ENCODE assay signal across 18 cellular contexts in genomic region chr15:74144153-74144775, GRCh38. TPM values are rescaled to one million over a fixed set of nuclear protein-coding genes. Genes with fewer than 3 reads are reported as not detected.
DNase-seq lines count a peak whose midpoint lies in the region; ATAC-seq and TF ChIP-seq lines count a peak whose summit lies in the region.
"Had no signal": no experiment of that assay in that cellular context is flagged by ENCODE, and none has a peak within 500 bp of the region (broad histone marks: within the 10 kb centered on the region; RNA-seq: fewer than 3 reads in every experiment).

No MANE protein-coding gene starts in this region.

- no peak overlapping the region for H3K9ac ChIP-seq in mesendoderm (ENCODE audit: low read length)
- H3K9ac ChIP-seq in GM23248 = no peak overlapping the region

- no peak overlapping the region for H4K5ac ChIP-seq in mesendoderm (ENCODE audit: low read length)

- no peaks in the 10 kb centered on the region for H3K79me2 ChIP-seq in mesendoderm (ENCODE audit: control insufficient read depth, insufficient read depth, low read length)
- H3K79me2 ChIP-seq in GM23248 (ENCODE audit: insufficient read depth) = no peaks in the 10 kb centered on the region

- no peak overlapping the region for H3K23ac ChIP-seq in mesendoderm (ENCODE audit: low read length)

- H3K4me2 ChIP-seq in mesendoderm (ENCODE audit: low read length) = no peak overlapping the region
- no peak overlapping the region for H3K4me2 ChIP-seq in GM23248 (ENCODE audit: unreplicated experiment)

- no peak overlapping the region for H3K18ac ChIP-seq in mesendoderm (ENCODE audit: low read length)

- no peaks in the 10 kb centered on the region for H3K9me2 ChIP-seq in GM23248 (ENCODE audit: insufficient read depth)

- no peaks in the 10 kb centered on the region for H3F3A ChIP-seq in GM23248 (ENCODE audit: insufficient read depth)

- in situ Hi-C loops in GM23248 (cut with MboI) = no loop called here

- no peak overlapping the region for H2BK15ac ChIP-seq in mesendoderm (replicated peaks; ENCODE audit: low read depth)

- no peak overlapping the region for H3K56ac ChIP-seq in mesendoderm (ENCODE audit: low read length)

- peak overlapping the region; percentile 46 for H2AK5ac ChIP-seq in mesendoderm (ENCODE audit: low read length)

- H3K36me3 ChIP-seq in mesendoderm (ENCODE audit: control insufficient read depth, insufficient read depth, low read length) (no peaks in the 10 kb centered on the region), GM23248 (ENCODE audit: low read depth) (no peaks in the 10 kb centered on the region), body of pancreas (replicated peaks in 1 of 2; ENCODE audit: insufficient read depth in 1 of 2, low read depth in 2 of 2) (no peaks in the 10 kb centered on the region)
- H3K36me3 ChIP-seq: gastrocnemius medialis, upper lobe of left lung had no signal

- no peak overlapping the region for H4K8ac ChIP-seq in mesendoderm (ENCODE audit: low read depth, low read length)

- H2BK120ac ChIP-seq in mesendoderm (ENCODE audit: low read depth, low read length) = no peak overlapping the region

- no peaks in the 10 kb centered on the region for H3K79me1 ChIP-seq in mesendoderm (ENCODE audit: low read length)

- H3K9me3 ChIP-seq in GM23248 (ENCODE audit: low read depth) (no peaks in the 10 kb centered on the region), body of pancreas (no peaks in the 10 kb centered on the region)
- H3K9me3 ChIP-seq: gastrocnemius medialis had no signal

- no peak overlapping the region for H3K4me3 ChIP-seq in mesendoderm (ENCODE audit: low read length)
- H3K4me3 ChIP-seq in GM23248 = no peak overlapping the region
- H3K4me3 ChIP-seq in body of pancreas = no peak overlapping the region
- H3K4me3 ChIP-seq: gastrocnemius medialis, upper lobe of left lung had no signal

- H2AFZ ChIP-seq in GM23248 = no peak overlapping the region

- WGBS in mesendoderm (ENCODE audit: extremely low coverage, insufficient coverage, low lambda C conversion rate) = no CpG with 5 or more reads among the region's 6 CpGs
- 51 to 63% methylated on average over 6 of the region's 6 CpGs for WGBS in GM23248 (ENCODE audit: low coverage in 1 of 2, low lambda C conversion rate in 2 of 2, missing lambda C conversion rate in 2 of 2), 2 experiments
- WGBS in body of pancreas, 2 donors = 50 to 58% methylated on average over 6 of the region's 6 CpGs

- H3K4me1 ChIP-seq in mesendoderm (ENCODE audit: control insufficient read depth, low read depth, low read length) (no peaks in the 10 kb centered on the region), GM23248 (ENCODE audit: insufficient read depth) (no peaks in the 10 kb centered on the region), body of pancreas (no peaks in the 10 kb centered on the region)
- H3K4me1 ChIP-seq: gastrocnemius medialis, upper lobe of left lung had no signal

- no peak overlapping the region for H2BK5ac ChIP-seq in mesendoderm (ENCODE audit: low read length)

- no peaks in the 10 kb centered on the region; the same call in 1 of the 2 replicates for H4K20me1 ChIP-seq in GM23248 (ENCODE audit: insufficient read depth)

- no peaks in the 10 kb centered on the region for H3K27me3 ChIP-seq in mesendoderm (ENCODE audit: insufficient read depth, low read length, poor library complexity)
- peaks cover 18% of the 10 kb centered on the region for H3K27me3 ChIP-seq in GM23248 (replicated peaks; ENCODE audit: insufficient read depth)
- no peaks in the 10 kb centered on the region for H3K27me3 ChIP-seq in body of pancreas
- H3K27me3 ChIP-seq: upper lobe of left lung had no signal

- H3K27ac ChIP-seq in mesendoderm (ENCODE audit: low read depth, low read length) = no peak overlapping the region
- H3K27ac ChIP-seq in GM23248 = no peak overlapping the region
- no peak overlapping the region for H3K27ac ChIP-seq in body of pancreas
- H3K27ac ChIP-seq: gastrocnemius medialis, upper lobe of left lung had no signal

- no peak overlapping the region for H3K4ac ChIP-seq in mesendoderm (ENCODE audit: low read depth, low read length)

- ATAC-seq in body of pancreas = no peak
- ATAC-seq: gastrocnemius medialis had no signal

- DNase-seq in NCI-H2171 treated with DMSO at 0.1 percent for 48 hours (lab: John Stamatoyannopoulos, UW) (peak; percentile 46), NCI-H2171 (lab: John Stamatoyannopoulos, UW) (no peak), HT-29 (ENCODE audit: low spot score) (peak; percentile 69), SHP77 (lab: John Stamatoyannopoulos, UW) (peak; percentile 41 to 51), mesendoderm (peak; percentile 89), GM23248 (no peak), HuH-7.5 (ENCODE audit: low spot score) (no peak), body of pancreas (no peak)
- DNase-seq: activated CD4-positive, alpha-beta memory T cell treated with anti-CD3 and anti-CD28 coated beads, Interleukin-2, amount 10 ng/mL, durations not matched to agents 7 days and 5 days; activated gamma-delta T cell; effector CD8-positive, alpha-beta T cell; gastrocnemius medialis; islet precursor cell; NCI-H2029 treated with DMSO at 0.1 percent for 48 hours; stimulated activated CD4-positive, alpha-beta T cell treated with anti-CD3 and anti-CD28 coated beads, Interleukin-2, amount 100 ng/mL, for 24 hours; upper lobe of left lung had no signal

- TF ChIP-seq CTCF in body of pancreas (IDR thresholded peaks at IDR 0.05) = no peak

- intact Hi-C loops in body of pancreas (cut with DNase I) = no loop called here

- TF ChIP-seq POLR2A in body of pancreas (IDR thresholded peaks at IDR 0.05) = no peak

RNA-seq across cellular contexts. Expression of gene ISLR2, which starts 13.9 kb away (rescaled TPM):
- not detected in 2 replicates for total RNA-seq in HT-29 (2014; rRNA removed; shearing (Covaris generic))
- polyA plus RNA-seq in mesendoderm (2013, experiment 1 of 2) = 0.28 TPM
- polyA plus RNA-seq in mesendoderm (2013, experiment 2 of 2) = 0.21 TPM
- not detected in 2 replicates for total RNA-seq in GM23248 (2014; rRNA removed; shearing (Covaris generic))
- 0.20 TPM in 1 of 2 replicates, not detected in the other for polyA plus RNA-seq in GM23248 (2016; fragmentation: Nextera tagmentation; extraction: Ambion mirVana)
- not detected for total RNA-seq in body of pancreas
- polyA plus RNA-seq: AG04450 had no signal

RNA-seq across cellular contexts. Expression of gene ISLR, which starts 29.2 kb away (rescaled TPM):
- total RNA-seq in HT-29 (2014; rRNA removed; shearing (Covaris generic)) = not detected in 2 replicates
- polyA plus RNA-seq in mesendoderm (2013, experiment 1 of 2) = 1.2 TPM
- 0.84 TPM for polyA plus RNA-seq in mesendoderm (2013, experiment 2 of 2)
- total RNA-seq in GM23248 (2014; rRNA removed; shearing (Covaris generic)) = 110 and 127 TPM in 2 replicates
- polyA plus RNA-seq in GM23248 (2016; fragmentation: Nextera tagmentation; extraction: Ambion mirVana) = 124 and 125 TPM in 2 replicates
- total RNA-seq in body of pancreas = 10 to 100 TPM; 10.5 to 15.8 TPM
- total RNA-seq: activated CD4-positive, alpha-beta memory T cell treated with anti-CD3 and anti-CD28 coated beads, Interleukin-2, amount 10 ng/mL, durations not matched to agents 7 days and 5 days; progenitor cell of endocrine pancreas had no signal

RNA-seq across cellular contexts. Expression of gene STRA6, which starts 58.3 kb away (rescaled TPM):
- total RNA-seq in HT-29 (2014; rRNA removed; shearing (Covaris generic)) = 14.3 and 14.7 TPM in 2 replicates
- polyA plus RNA-seq in mesendoderm (2013, experiment 1 of 2) = 4.4 TPM
- 4.5 TPM for polyA plus RNA-seq in mesendoderm (2013, experiment 2 of 2)
- total RNA-seq in GM23248 (2014; rRNA removed; shearing (Covaris generic)) = not detected in 2 replicates
- 0.22 TPM in 1 of 2 replicates, not detected in the other for polyA plus RNA-seq in GM23248 (2016; fragmentation: Nextera tagmentation; extraction: Ambion mirVana)
- not detected for total RNA-seq in body of pancreas
- total RNA-seq: activated CD4-positive, alpha-beta memory T cell treated with anti-CD3 and anti-CD28 coated beads, Interleukin-2, amount 10 ng/mL, durations not matched to agents 7 days and 5 days; gastrocnemius medialis had no signal

Comparison
In these comparisons a context has a peak if more than half of its experiments do, and no peak if none do; other contexts are left out.
1. DNase-seq: peak in NCI-H2171 treated with DMSO at 0.1 percent for 48 hours (single experiment), HT-29 (single experiment), SHP77 (2 of 2) and mesendoderm (single experiment); none in NCI-H2171 (single experiment), GM23248 (single experiment), HuH-7.5 (single experiment) and body of pancreas (0 of 4).
2. RNA of gene ISLR, which starts 29.2 kb away (total RNA-seq): 110 to 127 TPM in GM23248 and 10.5 to 15.8 TPM in body of pancreas; not detected in HT-29; every median in the first group is over 10 times any median in the second.
3. RNA of gene STRA6, which starts 58.3 kb away (total RNA-seq): 14.3 to 14.7 TPM in HT-29; not detected in GM23248 and not detected in body of pancreas; every median in the first group is over 10 times any median in the second.